ENCODE assay signal across 8 cellular contexts in the genomic region with DNA sequence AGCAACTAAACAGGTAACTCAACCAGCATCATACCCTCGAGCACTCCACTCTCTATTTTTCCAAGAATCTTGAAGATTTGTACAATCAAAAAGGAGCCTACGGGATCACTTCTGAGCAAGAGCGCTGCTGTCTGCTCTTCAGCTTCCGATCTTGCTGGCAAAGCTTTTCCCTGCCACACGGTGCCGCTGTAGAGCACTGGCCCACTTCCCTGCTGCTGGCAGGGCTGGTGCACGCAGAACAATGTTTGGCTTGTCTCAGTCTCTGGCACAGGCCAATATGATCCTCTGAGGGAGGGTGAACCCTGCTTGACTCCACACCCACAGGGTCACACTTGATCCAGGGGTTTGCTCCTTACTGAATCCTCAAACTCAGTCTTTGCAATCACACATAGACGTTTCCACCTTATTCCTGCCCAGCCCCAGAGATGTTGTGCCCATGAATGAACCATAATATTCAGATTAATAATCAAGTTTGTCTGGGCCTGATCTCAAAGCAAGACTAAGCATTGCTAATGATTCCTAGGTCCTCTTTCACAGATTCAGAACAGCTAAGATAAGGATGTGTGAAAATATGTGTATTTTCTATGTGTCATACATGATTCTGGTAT.
A peak's percentile ranks its signal among the peaks of the same experiment; 100 is the strongest.
DNase-seq lines count a peak whose midpoint lies in the region; ATAC-seq, FAIRE-seq and TF ChIP-seq lines count a peak whose summit lies in the region.

No MANE protein-coding gene starts in this region.

- no peaks in the 10 kb centered on the region for H3K79me2 ChIP-seq in GM12878 (ENCODE audit: control insufficient read depth, insufficient read depth, low read length)

- H3K36me3 ChIP-seq in Caco-2 (ENCODE audit: control insufficient read depth, insufficient read depth, low read length), result no peaks in the 10 kb centered on the region
- H3K36me3 ChIP-seq in GM12878 (ENCODE audit: control insufficient read depth in 2 of 2, insufficient read depth in 2 of 2, low read length in 1 of 2), result no peaks in the 10 kb centered on the region

- no peak overlapping the region for H2AFZ ChIP-seq in GM12878 (ENCODE audit: control insufficient read depth, low read depth, low read length)

- H3K4me3 ChIP-seq in Caco-2 (ENCODE audit: low read depth, low read length) (no peak overlapping the region), GM12878 (no peak overlapping the region)

- H3K4me3 Mint-ChIP-seq in Caco-2 (ENCODE audit: unreplicated experiment), result no peak overlapping the region

- H3K27ac ChIP-seq in GM12878 (ENCODE audit: control insufficient read depth, insufficient read depth), result no peak overlapping the region

- DNase-seq in Caco-2, result peak; percentile 68 to 80
- peak; percentile 11 for DNase-seq in GM19240 (ENCODE audit: insufficient read length, low spot score)
- peak; percentile 80 for DNase-seq in OCI-M1 (lab: John Stamatoyannopoulos, UW)
- no peak for DNase-seq in GM12878 (ENCODE audit: low read depth, low spot score)
- DNase-seq in iPS-NIHi7 (ENCODE audit: extremely low spot score), result peak; percentile 80
- peak in 3 of 4 experiments; percentile 4 to 20 (median 20) for DNase-seq in stimulated activated CD4-positive, alpha-beta T cell treated with anti-CD3 and anti-CD28 coated beads, Interleukin-1b, Interleukin-23, amount 100 ng/mL, for 24 hours (ENCODE audit: low read depth in 4 of 4, low spot score in 1 of 4)
- DNase-seq in NCI-H1417 treated with DMSO at 0.1 percent for 48 hours (lab: John Stamatoyannopoulos, UW), result no peak

- FAIRE-seq in GM12878 (lab: Jason Lieb, UNC), result peak; percentile 75

- POLR2A ChIA-PET in Caco-2 (lab: Charles Lee) (no interaction called here), GM12878 (lab: Charles Lee) (no interaction called here)

- no peaks in the 10 kb centered on the region for H3K9me3 ChIP-seq in Caco-2
- no peaks in the 10 kb centered on the region for H3K9me3 ChIP-seq in GM12878 (replicated peaks; ENCODE audit: control insufficient read depth, insufficient read depth, low read length)

- H3K27ac Mint-ChIP-seq in Caco-2 (ENCODE audit: unreplicated experiment), result no peak overlapping the region

- in situ Hi-C loops in GM12878 (cut with MboI), result no loop called here

- ATAC-seq in HG03342 (IDR thresholded peaks at IDR 0.05; ENCODE audit: unreplicated experiment) (peak; percentile 74), GM12878 (peak; percentile 88)

- no peaks in the 10 kb centered on the region for H3K36me3 Mint-ChIP-seq in Caco-2 (ENCODE audit: insufficient read depth, unreplicated experiment)

- no peaks in the 10 kb centered on the region for H4K20me1 ChIP-seq in GM12878 (ENCODE audit: control insufficient read depth, insufficient read depth)

- no peaks in the 10 kb centered on the region for H3K4me1 Mint-ChIP-seq in Caco-2 (ENCODE audit: low read depth, unreplicated experiment)

- TF ChIP-seq CTCF in Caco-2 (IDR thresholded peaks at IDR 0.05; ENCODE audit: insufficient read depth in 1 of 2, low read depth in 1 of 2, low read length in 1 of 2, severe bottlenecking in 1 of 2, unreplicated experiment in 1 of 2) (peak; percentile 90 to 95), GM12878 (IDR thresholded peaks at IDR 0.05 in 2 of 3, conservative IDR thresholded peaks at IDR 0.05 in 1 of 3; ENCODE audit: control insufficient read depth in 2 of 3, extremely low read depth in 1 of 3, insufficient read depth in 1 of 3, low read depth in 3 of 3, low read length in 3 of 3) (peak; percentile 72 to 91 (median 91))

- 0% methylated on average over 8 of the region's 8 CpGs for WGBS in GM12878 (ENCODE audit: insufficient coverage, insufficient replicate concordance, low lambda C conversion rate, missing lambda C conversion rate)

- BruUV-seq in Caco-2 (replicated peaks; lab: Mats Ljungman, UMichigan) (no TSS peak), GM12878 (replicated peaks; lab: Mats Ljungman, UMichigan) (no TSS peak)

- intact Hi-C loops in Caco-2 (cut with micrococcal nuclease; ENCODE audit: unreplicated experiment) (loop anchor here (2.0 kb wide), 2 partner anchors 493 to 793 kb away; no protein-coding TSS in a partner anchor), GM12878 (cut with micrococcal nuclease; ENCODE audit: unreplicated experiment) (loop anchor here (2.0 to 5.0 kb wide), 2 partner anchors 492 to 793 kb away; no protein-coding TSS in a partner anchor)

- peaks cover 3% of the 10 kb centered on the region for H3K27me3 Mint-ChIP-seq in Caco-2 (ENCODE audit: insufficient read depth, unreplicated experiment)

- no peaks in the 10 kb centered on the region for H3K4me1 ChIP-seq in Caco-2
- H3K4me1 ChIP-seq in GM12878 (ENCODE audit: control insufficient read depth, insufficient read depth, low read length), result no peaks in the 10 kb centered on the region

- TF ChIP-seq POLR2A in GM12878 (IDR thresholded peaks at IDR 0.05; ENCODE audit: low read depth, low read length), result no peak

- SMC1A ChIA-PET in GM12878 (lab: Charles Lee; ENCODE audit: uncharacterized antibody, unreplicated experiment), result interaction anchor here (0.6 to 4.1 kb wide), 4 partner anchors 11 to 793 kb away, joined by 3 to 22 read pairs (median 3); no protein-coding TSS in a partner anchor

- RAD21 ChIA-PET in GM12878 (lab: Charles Lee; ENCODE audit: unreplicated experiment), result interaction anchor here (2.1 to 2.8 kb wide), 2 partner anchors 10 to 794 kb away, joined by 7 read pairs; no protein-coding TSS in a partner anchor

- H3K4me2 ChIP-seq in GM12878 (ENCODE audit: control insufficient read depth, insufficient read depth), result no peak overlapping the region

- CTCF ChIA-PET in Caco-2 (lab: Charles Lee) (interaction anchor here (0.6 to 1.4 kb wide), 6 partner anchors 32 to 794 kb away, joined by 3 to 20 read pairs (median 4); no protein-coding TSS in a partner anchor), GM12878 (lab: Yijun Ruan, JAX) (interaction anchor here (0.6 to 5.8 kb wide), 9 partner anchors 10 to 810 kb away, joined by 3 to 45 read pairs (median 3); no protein-coding TSS in a partner anchor)

- H3K9me3 Mint-ChIP-seq in Caco-2 (ENCODE audit: unreplicated experiment), result no peaks in the 10 kb centered on the region

- H3K9ac ChIP-seq in GM12878 (ENCODE audit: control insufficient read depth, insufficient read depth, low read length), result no peak overlapping the region

- no peak for TF ChIP-seq EP300 in GM12878 (IDR thresholded peaks at IDR 0.05; ENCODE audit: borderline replicate concordance in 1 of 2, control insufficient read depth in 1 of 2, low read depth in 2 of 2, low read length in 2 of 2)

- H3K27me3 ChIP-seq in Caco-2 (replicated peaks; ENCODE audit: control insufficient read depth, insufficient read depth, low read length) (no peaks in the 10 kb centered on the region), GM12878 (replicated peaks in 1 of 2; ENCODE audit: control insufficient read depth in 2 of 2, insufficient read depth in 2 of 2, low read length in 1 of 2) (no peaks in the 10 kb centered on the region)

- TF ChIP-seq RAD21 in GM12878 (IDR thresholded peaks at IDR 0.05; ENCODE audit: insufficient read depth, low read depth, low read length), result peak; percentile 60

TF ChIP-seq in GM12878, 131 proteins besides CTCF, POLR2A, EP300 and RAD21 (continues in another document):
- no peak for TF ChIP-seq CREB1 (IDR thresholded peaks at IDR 0.05; ENCODE audit: low read depth)
- TF ChIP-seq WRNIP1 (IDR thresholded peaks at IDR 0.05; ENCODE audit: borderline replicate concordance, low read depth, low read length), result no peak
- TF ChIP-seq FOXM1 (IDR thresholded peaks at IDR 0.05; ENCODE audit: low read depth, low read length), result no peak
- no peak for TF ChIP-seq HSF1 (IDR thresholded peaks at IDR 0.05; ENCODE audit: low read depth, low read length)
- TF ChIP-seq JUNB (IDR thresholded peaks at IDR 0.05), result no peak
- TF ChIP-seq NR2C2 (IDR thresholded peaks at IDR 0.05; ENCODE audit: borderline replicate concordance, control insufficient read depth, insufficient read length, low read depth), result no peak
- TF ChIP-seq SMC3 (IDR thresholded peaks at IDR 0.05; ENCODE audit: borderline replicate concordance, low read length), result peak; percentile 53; the same call in 1 of the 2 replicates
- no peak for TF ChIP-seq CHD4 (IDR thresholded peaks at IDR 0.05)
- no peak for TF ChIP-seq TBL1XR1 (IDR thresholded peaks at IDR 0.05; ENCODE audit: low read depth, low read length)
- TF ChIP-seq BHLHE40 (IDR thresholded peaks at IDR 0.05; ENCODE audit: borderline replicate concordance in 1 of 2, low read depth in 2 of 2, low read length in 1 of 2), result no peak
- 0 out of 2 replicates have a peak, but pooled peaks have one; percentile 14 for TF ChIP-seq YY1 (IDR thresholded peaks at IDR 0.05; ENCODE audit: low read depth, low read length)
- TF ChIP-seq PKNOX1 (IDR thresholded peaks at IDR 0.05), result no peak
- no peak for TF ChIP-seq TAF1 (IDR thresholded peaks at IDR 0.05; ENCODE audit: borderline replicate concordance, low read depth, low read length)
- no peak for TF ChIP-seq ZNF384 (IDR thresholded peaks at IDR 0.05; ENCODE audit: borderline replicate concordance, low read depth, low read length)
- TF ChIP-seq KDM1A (IDR thresholded peaks at IDR 0.05; ENCODE audit: borderline replicate concordance), result no peak

Comparison
In these comparisons a context has a peak if more than half of its experiments do, and no peak if none do; other contexts are left out.
1. DNase-seq: peak in Caco-2 (2 of 2), GM19240 (single experiment), OCI-M1 (single experiment), iPS-NIHi7 (single experiment) and stimulated activated CD4-positive, alpha-beta T cell treated with anti-CD3 and anti-CD28 coated beads, Interleukin-1b, Interleukin-23, amount 100 ng/mL, for 24 hours (3 of 4); none in GM12878 (single experiment) and NCI-H1417 treated with DMSO at 0.1 percent for 48 hours (single experiment).